Comparison of ENCODE assay signal across 22 cellular contexts in the genomic region with DNA sequence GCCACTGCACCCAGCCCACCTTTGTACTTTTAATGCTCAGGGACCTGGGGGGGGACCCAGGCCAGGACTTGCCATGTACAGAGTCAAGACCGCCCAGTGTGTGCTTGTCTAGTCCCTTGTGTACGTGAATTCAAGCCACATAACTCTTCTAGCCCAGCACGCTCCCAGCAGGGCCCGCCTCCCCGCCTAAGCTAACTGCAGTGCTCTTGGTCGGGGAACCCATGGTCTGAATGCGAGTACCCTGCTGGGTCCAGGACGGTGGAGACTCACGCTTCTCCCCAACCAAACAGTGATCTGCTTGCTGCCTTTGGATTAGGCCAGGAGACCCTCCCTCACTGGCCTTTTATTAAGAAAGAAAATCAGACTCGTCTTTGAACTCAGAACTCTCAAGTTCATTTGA. TPM values are rescaled to one million over a fixed set of nuclear protein-coding genes. Genes with fewer than 3 reads are reported as not detected.
DNase-seq lines count a peak whose midpoint lies in the region; ATAC-seq and TF ChIP-seq lines count a peak whose summit lies in the region.
"Had no signal": no experiment of that assay in that cellular context is flagged by ENCODE, and none has a peak within 500 bp of the region (broad histone marks: within the 10 kb centered on the region; RNA-seq: fewer than 3 reads in every experiment).

No MANE protein-coding gene starts in this region.

- no peak for TF ChIP-seq CTCF in right atrium auricular region (IDR thresholded peaks at IDR 0.05)
- no peak for TF ChIP-seq CTCF in sigmoid colon (IDR thresholded peaks at IDR 0.05)
- TF ChIP-seq CTCF in uterus (IDR thresholded peaks at IDR 0.05): no peak

- CTCF ChIA-PET in CD8-positive, alpha-beta memory T cell (lab: Charles Lee): interaction anchor here (0.9 kb wide), 1 partner anchor 28 kb away, joined by 3 read pairs; no protein-coding TSS in a partner anchor
- CTCF ChIA-PET in naive thymus-derived CD4-positive, alpha-beta T cell (lab: Charles Lee): no interaction called here

- DNase-seq in right atrium auricular region (ENCODE audit: low spot score): no peak
- DNase-seq in Right ventricle myocardium superior: no peak
- DNase-seq in sigmoid colon: no peak
- DNase-seq in uterus: no peak
- DNase-seq in CD8-positive, alpha-beta memory T cell: no peak
- no peak for DNase-seq in naive thymus-derived CD4-positive, alpha-beta T cell
- DNase-seq in T-helper 9 cell: no peak
- DNase-seq: activated CD4-positive, alpha-beta T cell treated with anti-CD3 and anti-CD28 coated beads, Interleukin-2, amount 10 ng/mL, durations not matched to agents 24 days and 14 days; activated T-cell treated with anti-CD3 and anti-CD28 coated beads for 4 hours; CD4-positive, alpha-beta T cell; DMS79 treated with DMSO at 0.1 percent for 48 hours; NCI-H2029 treated with DMSO at 0.1 percent for 48 hours; NCI-H510A treated with DMSO at 0.1 percent for 48 hours; nephron progenitor cell had no signal

- ATAC-seq in Right ventricle myocardium superior (ENCODE audit: poor library complexity): no peak
- no peak for ATAC-seq in naive thymus-derived CD4-positive, alpha-beta T cell
- ATAC-seq: A549, left lobe of liver, sciatic nerve had no signal

- H3K4me1 ChIP-seq in right atrium auricular region (peaks cover 0 to 91% of the 10 kb centered on the region in 2 donors), sigmoid colon (peaks cover 0 to 100% (median 97%) of the 10 kb centered on the region in 4 donors), uterus (peaks cover 34 to 39% of the 10 kb centered on the region in 2 donors)
- H3K4me1 ChIP-seq in CD8-positive, alpha-beta memory T cell (ENCODE audit: insufficient read depth, low read length): no peaks in the 10 kb centered on the region
- H3K4me1 ChIP-seq in naive thymus-derived CD4-positive, alpha-beta T cell (ENCODE audit: control insufficient read depth in 2 of 2, insufficient read depth in 2 of 2, low read length in 2 of 2): peaks cover 0 to under 1% of the 10 kb centered on the region in 2 donors

- 86 to 89% methylated on average over 10 of the region's 10 CpGs for WGBS in sigmoid colon, 2 donors

- H3K9me3 Mint-ChIP-seq in CD8-positive, alpha-beta memory T cell: no peaks in the 10 kb centered on the region
- H3K9me3 Mint-ChIP-seq in naive thymus-derived CD4-positive, alpha-beta T cell: no peaks in the 10 kb centered on the region
- H3K9me3 Mint-ChIP-seq: activated CD4-positive, alpha-beta T cell treated with anti-CD3 and anti-CD28 coated beads, Interleukin-2, amount 10 ng/mL, durations not matched to agents 24 days and 14 days; CD4-positive, alpha-beta T cell; IgD-negative memory B cell; nephron progenitor cell had no signal

- no peak overlapping the region for H3K4me3 ChIP-seq in right atrium auricular region
- no peak overlapping the region for H3K4me3 ChIP-seq in sigmoid colon
- H3K4me3 ChIP-seq in uterus: no peak overlapping the region
- no peak overlapping the region for H3K4me3 ChIP-seq in CD8-positive, alpha-beta memory T cell (ENCODE audit: low read length)
- no peak overlapping the region for H3K4me3 ChIP-seq in naive thymus-derived CD4-positive, alpha-beta T cell (ENCODE audit: low read length)
- H3K4me3 ChIP-seq: A549, SK-N-MC had no signal

- intact Hi-C loops in Right ventricle myocardium superior (cut with DNase I) (no loop called here), sigmoid colon (cut with DNase I) (no loop called here), uterus (cut with DNase I; ENCODE audit: low total_unique reads) (no loop called here)
- intact Hi-C loops in naive thymus-derived CD4-positive, alpha-beta T cell (cut with micrococcal nuclease): no loop called here

- peaks cover 0 to 2% (median 0%) of the 10 kb centered on the region in 3 donors for H3K4me1 Mint-ChIP-seq in CD8-positive, alpha-beta memory T cell
- H3K4me1 Mint-ChIP-seq in naive thymus-derived CD4-positive, alpha-beta T cell: peaks cover 0 to 20% (median 4%) of the 10 kb centered on the region in 7 donors

- peaks cover 4% of the 10 kb centered on the region for H3K36me3 ChIP-seq in right atrium auricular region
- H3K36me3 ChIP-seq in sigmoid colon: peaks cover 0 to 5% (median 0%) of the 10 kb centered on the region in 4 donors
- H3K36me3 ChIP-seq in uterus: no peaks in the 10 kb centered on the region
- H3K36me3 ChIP-seq in CD8-positive, alpha-beta memory T cell (ENCODE audit: insufficient read depth, low read length): no peaks in the 10 kb centered on the region
- no peaks in the 10 kb centered on the region for H3K36me3 ChIP-seq in naive thymus-derived CD4-positive, alpha-beta T cell (ENCODE audit: control insufficient read depth in 2 of 3, insufficient read depth in 3 of 3, low read length in 3 of 3)

- no peaks in the 10 kb centered on the region for H3K36me3 Mint-ChIP-seq in CD8-positive, alpha-beta memory T cell
- H3K36me3 Mint-ChIP-seq in naive thymus-derived CD4-positive, alpha-beta T cell: no peaks in the 10 kb centered on the region
- H3K36me3 Mint-ChIP-seq: activated naive CD8-positive, alpha-beta T cell; IgD-negative memory B cell had no signal

- H3K27me3 ChIP-seq in right atrium auricular region (no peaks in the 10 kb centered on the region), layer of hippocampus (ENCODE audit: control insufficient read depth, insufficient read depth, low read length) (no peaks in the 10 kb centered on the region), sigmoid colon (no peaks in the 10 kb centered on the region), uterus (no peaks in the 10 kb centered on the region)
- no peaks in the 10 kb centered on the region for H3K27me3 ChIP-seq in CD8-positive, alpha-beta memory T cell (ENCODE audit: insufficient read depth, low read length, poor library complexity, severe bottlenecking)
- H3K27me3 ChIP-seq in naive thymus-derived CD4-positive, alpha-beta T cell (ENCODE audit: control insufficient read depth in 2 of 2, insufficient read depth in 2 of 2, low read length in 2 of 2): no peaks in the 10 kb centered on the region

- POLR2A ChIA-PET in CD8-positive, alpha-beta memory T cell (lab: Charles Lee): no interaction called here
- POLR2A ChIA-PET in naive thymus-derived CD4-positive, alpha-beta T cell (lab: Charles Lee): no interaction called here

- TF ChIP-seq POLR2A in sigmoid colon (IDR thresholded peaks at IDR 0.05) (no peak), uterus (IDR thresholded peaks at IDR 0.05) (no peak)

- no peak overlapping the region for H3K27ac Mint-ChIP-seq in CD8-positive, alpha-beta memory T cell
- H3K27ac Mint-ChIP-seq in naive thymus-derived CD4-positive, alpha-beta T cell: no peak overlapping the region
- H3K27ac Mint-ChIP-seq: activated CD4-positive, alpha-beta T cell treated with anti-CD3 and anti-CD28 coated beads, Interleukin-2, amount 10 ng/mL, durations not matched to agents 24 days and 14 days; activated naive CD8-positive, alpha-beta T cell; CD4-positive, alpha-beta T cell had no signal

- no peak overlapping the region for H3K4me3 Mint-ChIP-seq in CD8-positive, alpha-beta memory T cell
- H3K4me3 Mint-ChIP-seq in naive thymus-derived CD4-positive, alpha-beta T cell: no peak overlapping the region
- H3K4me3 Mint-ChIP-seq: activated CD4-positive, alpha-beta T cell treated with anti-CD3 and anti-CD28 coated beads, Interleukin-2, amount 10 ng/mL, durations not matched to agents 24 days and 14 days; activated naive CD8-positive, alpha-beta T cell; CD4-positive, alpha-beta T cell; IgD-negative memory B cell; nephron progenitor cell had no signal

- no peak for TF ChIP-seq EP300 in sigmoid colon (IDR thresholded peaks at IDR 0.05)

- H3K27ac ChIP-seq in right atrium auricular region: peak overlapping the region; percentile 84 to 87
- H3K27ac ChIP-seq in layer of hippocampus (ENCODE audit: low read depth, low read length): peak overlapping the region; percentile 97
- peak overlapping the region; percentile 95 to 100 (median 98) for H3K27ac ChIP-seq in sigmoid colon
- peak overlapping the region; percentile 86 to 96 for H3K27ac ChIP-seq in uterus
- H3K27ac ChIP-seq in CD8-positive, alpha-beta memory T cell (ENCODE audit: low read depth, low read length): no peak overlapping the region
- no peak overlapping the region for H3K27ac ChIP-seq in naive thymus-derived CD4-positive, alpha-beta T cell (ENCODE audit: low read depth, low read length)
- H3K27ac ChIP-seq: A549, SK-N-MC had no signal

- H3K9me3 ChIP-seq in right atrium auricular region: no peaks in the 10 kb centered on the region
- H3K9me3 ChIP-seq in sigmoid colon: no peaks in the 10 kb centered on the region
- H3K9me3 ChIP-seq in uterus: no peaks in the 10 kb centered on the region
- H3K9me3 ChIP-seq in CD8-positive, alpha-beta memory T cell (ENCODE audit: low read length): no peaks in the 10 kb centered on the region
- no peaks in the 10 kb centered on the region for H3K9me3 ChIP-seq in naive thymus-derived CD4-positive, alpha-beta T cell (ENCODE audit: control insufficient read depth in 2 of 3, low read length in 3 of 3)
- H3K9me3 ChIP-seq: A549 had no signal

- peaks cover 4 to 5% of the 10 kb centered on the region in 2 donors for H3K27me3 Mint-ChIP-seq in CD8-positive, alpha-beta memory T cell
- H3K27me3 Mint-ChIP-seq in naive thymus-derived CD4-positive, alpha-beta T cell: no peaks in the 10 kb centered on the region
- H3K27me3 Mint-ChIP-seq: activated CD4-positive, alpha-beta T cell treated with anti-CD3 and anti-CD28 coated beads, Interleukin-2, amount 10 ng/mL, durations not matched to agents 24 days and 14 days; activated naive CD8-positive, alpha-beta T cell; CD4-positive, alpha-beta T cell; IgD-negative memory B cell had no signal

RNA-seq across cellular contexts. Expression of gene CD9, which starts 23.3 kb away (rescaled TPM):
- total RNA-seq in right atrium auricular region: 100 to 1,000 TPM; 126 to 230 TPM
- 51.9 TPM for total RNA-seq in Right ventricle myocardium superior
- total RNA-seq in sigmoid colon: 100 to 1,000 TPM; 240 to 453 (median 303) TPM
- polyA plus RNA-seq in sigmoid colon: 100 to 1,000 TPM; 180 to 548 (median 335) TPM
- total RNA-seq in uterus: 100 to 1,000 TPM; 161 to 275 (median 207) TPM
- 10 to 100 TPM; 13.5 to 16.2 TPM for total RNA-seq in CD8-positive, alpha-beta memory T cell
- polyA plus RNA-seq in CD8-positive, alpha-beta memory T cell: 6.9 TPM
- 10 to 100 TPM in 1 of 5 experiments, 1 to 10 TPM in 4; 3.8 to 19.3 (median 7.5) TPM for total RNA-seq in naive thymus-derived CD4-positive, alpha-beta T cell
- polyA plus RNA-seq in naive thymus-derived CD4-positive, alpha-beta T cell: 10 to 100 TPM; 12.0 to 15.5 TPM
- total RNA-seq: OCI-LY7 had no signal

Comparison
In these comparisons a context has a peak if more than half of its experiments do, and no peak if none do; other contexts are left out.
1. H3K27ac ChIP-seq: peak in right atrium auricular region (2 of 2), layer of hippocampus (single experiment), sigmoid colon (4 of 4) and uterus (2 of 2); none in CD8-positive, alpha-beta memory T cell (single experiment) and naive thymus-derived CD4-positive, alpha-beta T cell (single experiment).